ENCODE assay signal across 36 cellular contexts in genomic region chr5:135081240-135081639, GRCh38.
"Had no signal": no experiment of that assay in that cellular context is flagged by ENCODE, and none has a peak within 500 bp of the region (broad histone marks: within the 10 kb centered on the region; RNA-seq: fewer than 3 reads in every experiment).

No MANE protein-coding gene starts in this region.

- H3K27me3 ChIP-seq: MG63 had no signal

- DNase-seq: Karpas-422, Kasumi-1, MG63, MM.1S, MV-4-11, NCI-H1048, NCI-H1092, NCI-H1092 treated with DMSO at 0.1 percent for 48 hours, NCI-H1105, NCI-H1105 treated with DMSO at 0.1 percent for 48 hours, NCI-H1417, NCI-H1417 treated with DMSO at 0.1 percent for 48 hours, NCI-H1436, NCI-H1436 treated with DMSO at 0.1 percent for 48 hours, NCI-H146, NCI-H1694, NCI-H1694 treated with DMSO at 0.1 percent for 48 hours, NCI-H187, NCI-H187 treated with DMSO at 0.1 percent for 48 hours, NCI-H1930, NCI-H2029, NCI-H2029 treated with DMSO at 0.1 percent for 48 hours, NCI-H2081, NCI-H2081 treated with DMSO at 0.1 percent for 48 hours, NCI-H2107, NCI-H2171, NCI-H2171 treated with DMSO at 0.1 percent for 48 hours, NCI-H2227 treated with DMSO at 0.1 percent for 48 hours, NCI-H226, NCI-H345, NCI-H446, NCI-H446 treated with DMSO at 0.1 percent for 48 hours, NCI-H510A, NCI-H510A treated with DMSO at 0.1 percent for 48 hours, NCI-H524, NCI-H524 treated with DMSO at 0.1 percent for 48 hours had no signal

- H3K4me3 ChIP-seq: MG63 had no signal
